In the genomic region with DNA sequence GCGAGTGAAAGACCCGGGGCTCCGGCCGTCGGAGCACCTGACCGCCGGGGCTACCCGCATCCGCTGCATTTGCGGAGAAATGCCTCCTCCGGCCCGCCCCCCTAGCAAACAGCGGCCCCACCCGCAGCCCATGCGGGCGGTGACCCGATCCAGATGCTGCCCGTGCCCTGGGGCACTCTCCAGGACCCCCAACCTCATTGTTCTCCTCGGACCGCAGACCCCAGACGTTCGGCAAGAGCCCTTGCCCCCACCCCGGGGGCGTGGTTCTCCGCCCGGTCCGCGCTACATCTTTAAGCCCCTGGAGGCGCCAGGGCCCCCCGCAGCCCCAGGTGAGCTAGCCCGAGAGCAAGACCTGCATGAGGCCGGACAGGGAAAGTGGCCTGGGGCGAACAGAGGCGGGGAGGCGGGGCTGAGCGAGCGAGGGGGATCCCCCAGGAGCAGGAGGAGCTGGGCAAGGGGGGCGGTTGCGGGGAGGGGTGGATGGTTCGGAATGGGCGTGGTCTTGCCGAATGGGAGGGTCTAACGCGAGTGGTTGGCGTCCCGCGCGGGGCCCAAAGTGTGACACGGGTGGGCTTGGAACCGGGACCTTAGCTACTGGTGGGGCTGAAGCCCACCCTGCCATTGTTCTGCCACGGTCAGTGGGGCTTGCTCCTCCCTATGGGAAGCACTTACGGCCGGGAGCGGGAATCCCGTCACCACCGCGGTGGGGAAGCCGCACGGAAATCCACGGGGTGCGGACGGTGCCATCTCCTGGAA, we compare ENCODE assay signal across 10 cellular contexts. TPM values are rescaled to one million over a fixed set of nuclear protein-coding genes. Genes with fewer than 3 reads are reported as not detected.
A peak's percentile ranks its signal among the peaks of the same experiment; 100 is the strongest.
DNase-seq lines count a peak whose midpoint lies in the region; ATAC-seq and TF ChIP-seq lines count a peak whose summit lies in the region.
"Had no signal": no experiment of that assay in that cellular context is flagged by ENCODE, and none has a peak within 500 bp of the region (broad histone marks: within the 10 kb centered on the region; RNA-seq: fewer than 3 reads in every experiment).

No MANE protein-coding gene starts in this region.

- no peak for ATAC-seq in PC-3
- ATAC-seq in GM19467 (IDR thresholded peaks at IDR 0.05; ENCODE audit: unreplicated experiment): no peak
- ATAC-seq in GM21619 (IDR thresholded peaks at IDR 0.05; ENCODE audit: unreplicated experiment): no peak

- CTCF ChIA-PET in PC-3 (lab: Charles Lee): no interaction called here

- H3K9me2 ChIP-seq in PC-3 (replicated peaks; ENCODE audit: low read length): no peaks in the 10 kb centered on the region

- H3K4me3 ChIP-seq in PC-3 (ENCODE audit: low read length): no peak overlapping the region

- DNase-seq in PC-3 (no peak), iPS-NIHi11 (ENCODE audit: low spot score) (peak; percentile 76), NCI-H446 (lab: John Stamatoyannopoulos, UW) (no peak), mucosa of gallbladder (ENCODE audit: low spot score) (no peak)
- DNase-seq in activated T-helper 9 cell treated with anti-CD3 and anti-CD28 coated beads, Interleukin-2, amount 50 U/mL, for 16 hours (ENCODE audit: low read depth): peak; percentile 35
- DNase-seq in stimulated activated CD8-positive, alpha-beta memory T cell treated with anti-CD3 and anti-CD28 coated beads, Interleukin-4, amount 100 ng/mL, for 4 hours (ENCODE audit: low read depth in 2 of 2, low spot score in 1 of 2): peak; percentile 23 to 24

- no peaks in the 10 kb centered on the region for H3F3A ChIP-seq in PC-3 (ENCODE audit: low read length, unreplicated experiment)

- no peaks in the 10 kb centered on the region for H3K27me3 ChIP-seq in PC-3 (ENCODE audit: low read length)

- H4K20me1 ChIP-seq in PC-3 (ENCODE audit: low read length): no peaks in the 10 kb centered on the region

- H3K4me2 ChIP-seq in PC-3 (ENCODE audit: low read length): peak overlapping the region; percentile 31; the same call in 1 of the 2 replicates

- H3K36me3 ChIP-seq in PC-3 (ENCODE audit: low read depth, low read length): no peaks in the 10 kb centered on the region

- POLR2A ChIA-PET in PC-3 (lab: Charles Lee; ENCODE audit: unreplicated experiment): no interaction called here

- no peak overlapping the region for H2AFZ ChIP-seq in PC-3 (ENCODE audit: low read length)

- intact Hi-C loops in PC-3 (cut with micrococcal nuclease): no loop called here

- H3K9me3 ChIP-seq in PC-3 (ENCODE audit: low read length): no peaks in the 10 kb centered on the region

- no peak overlapping the region for H3K9ac ChIP-seq in PC-3 (ENCODE audit: low read length)

- H3K4me1 ChIP-seq in PC-3 (ENCODE audit: insufficient read depth, low read length): peaks cover 22% of the 10 kb centered on the region

- H3K27ac ChIP-seq in PC-3 (ENCODE audit: low read length): no peak overlapping the region

- no peak for TF ChIP-seq CTCF in PC-3 (conservative IDR thresholded peaks at IDR 0.05; ENCODE audit: low read depth, low read length)

- H3K79me2 ChIP-seq in PC-3 (ENCODE audit: low read length): no peaks in the 10 kb centered on the region

- BruUV-seq in PC-3 (replicated peaks; lab: Mats Ljungman, UMichigan): no TSS peak

RNA-seq across cellular contexts. Expression of a gene that starts 6.3 kb away (rescaled TPM):
- total RNA-seq in PC-3 (2014; rRNA removed) (15.3 and 16.1 TPM in 2 replicates), mucosa of gallbladder (25.5 TPM)
- total RNA-seq: skeletal muscle tissue had no signal

RNA-seq across cellular contexts. Expression of a gene that starts 12.3 kb away (rescaled TPM):
- total RNA-seq in PC-3 (2014; rRNA removed) (not detected in 2 replicates), mucosa of gallbladder (2.9 TPM)
- total RNA-seq: skeletal muscle tissue had no signal

RNA-seq across cellular contexts. Expression of a gene that starts 42.5 kb away (rescaled TPM):
- not detected in 2 replicates for total RNA-seq in PC-3 (2014; rRNA removed)
- total RNA-seq in mucosa of gallbladder: 21.1 TPM
- total RNA-seq: skeletal muscle tissue had no signal

RNA-seq across cellular contexts. Expression of a gene that starts 50.4 kb away (rescaled TPM):
- not detected in 2 replicates for total RNA-seq in PC-3 (2014; rRNA removed)
- 1.4 TPM for total RNA-seq in mucosa of gallbladder
- total RNA-seq: activated CD8-positive, alpha-beta memory T cell treated with anti-CD3 and anti-CD28 coated beads for 36 hours; skeletal muscle tissue had no signal

RNA-seq across cellular contexts. Expression of a gene that starts 53.8 kb away (rescaled TPM):
- total RNA-seq in PC-3 (2014; rRNA removed) (19.4 and 24.6 TPM in 2 replicates), mucosa of gallbladder (21.3 TPM)

Comparison
In these comparisons a context has a peak if more than half of its experiments do, and no peak if none do; other contexts are left out.
1. DNase-seq: peak in activated T-helper 9 cell treated with anti-CD3 and anti-CD28 coated beads, Interleukin-2, amount 50 U/mL, for 16 hours (single experiment), iPS-NIHi11 (single experiment) and stimulated activated CD8-positive, alpha-beta memory T cell treated with anti-CD3 and anti-CD28 coated beads, Interleukin-4, amount 100 ng/mL, for 4 hours (2 of 2); none in PC-3 (single experiment), NCI-H446 (0 of 2) and mucosa of gallbladder (single experiment).
2. RNA of a gene that starts 42.5 kb away (total RNA-seq): 21.1 TPM in mucosa of gallbladder (single experiment); not detected in PC-3; every median in the first group is over 10 times any median in the second.